ENCODE assay signal across 31 cellular contexts in the genomic region with DNA sequence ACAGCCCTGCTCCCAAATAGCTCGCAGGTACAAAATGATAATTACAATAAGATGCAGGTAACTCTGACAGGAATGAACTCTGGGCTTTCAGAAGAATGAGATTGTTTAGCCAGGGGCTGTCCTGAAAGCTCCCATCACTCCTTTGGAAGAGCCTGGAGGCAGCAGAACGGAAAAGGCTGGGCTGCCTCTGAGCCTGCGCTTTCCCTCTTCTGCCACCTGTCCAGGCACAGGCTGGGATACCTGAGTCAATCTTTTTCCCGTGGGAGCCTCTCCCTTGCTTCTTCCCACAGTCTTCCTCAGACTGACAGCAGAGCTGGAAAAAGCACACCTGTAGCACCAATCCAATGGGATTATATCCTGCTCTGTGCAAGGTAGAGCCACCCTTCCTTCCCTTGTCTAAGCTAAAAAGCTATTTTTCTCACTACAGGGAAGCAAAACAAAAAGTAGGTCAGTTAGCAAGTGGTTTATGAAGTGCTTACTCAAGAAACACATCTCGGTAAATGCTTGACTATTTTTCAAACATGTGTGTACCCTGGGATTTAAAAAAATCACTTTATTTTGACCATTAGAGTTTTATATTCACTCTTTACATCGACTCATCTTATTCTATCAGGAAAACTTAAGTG.
"Had no signal": no experiment of that assay in that cellular context is flagged by ENCODE, and none has a peak within 500 bp of the region (broad histone marks: within the 10 kb centered on the region; RNA-seq: fewer than 3 reads in every experiment).

No MANE protein-coding gene starts in this region.

- H3K27ac ChIP-seq: ascending aorta, cardiac muscle cell, esophagus squamous epithelium, parathyroid adenoma, psoas muscle, stomach, thyroid gland, upper lobe of left lung had no signal

- H3K4me3 Mint-ChIP-seq: activated CD4-positive, alpha-beta memory T cell treated with anti-CD3 and anti-CD28 coated beads, Interleukin-2, amount 10 ng/mL, durations not matched to agents 7 days and 5 days; activated CD4-positive, alpha-beta T cell treated with anti-CD3 and anti-CD28 coated beads, Interleukin-2, amount 10 ng/mL, durations not matched to agents 7 days and 5 days; activated naive CD4-positive, alpha-beta T cell treated with anti-CD3 and anti-CD28 coated beads, Interleukin-2, amount 10 ng/mL, durations not matched to agents 7 days and 5 days; activated naive CD8-positive, alpha-beta T cell treated with anti-CD3 and anti-CD28 coated beads, Interleukin-2, amount 10 ng/mL, durations not matched to agents 7 days and 5 days; activated T-cell treated with anti-CD3 and anti-CD28 coated beads, Interleukin-2, amount 50 U/mL, for 24 hours; brain; endodermal cell; memory B cell; naive thymus-derived CD4-positive, alpha-beta T cell; neural crest cell; stimulated activated naive B cell treated with anti-CD40 and anti-IgM and Interleukin-4, amounts not matched to agents 10 μg/mL and 1 μg/mL and 100 μg/mL, for 72 hours; T-helper 1 cell treated with Interleukin-12 subunit alpha and Interleukin-12 subunit beta and Interleukin-4 antibody, amounts not matched to agents 30 μg/mL and 1 μg/mL, for 36 hours had no signal

- ATAC-seq: left colon; naive thymus-derived CD4-positive, alpha-beta T cell; psoas muscle; stimulated activated naive B cell treated with anti-CD40 and anti-IgM and Interleukin-4, amounts not matched to agents 10 μg/mL and 1 μg/mL and 100 μg/mL, for 72 hours had no signal

- H3K27ac Mint-ChIP-seq: activated CD4-positive, alpha-beta memory T cell treated with anti-CD3 and anti-CD28 coated beads, Interleukin-2, amount 10 ng/mL, durations not matched to agents 7 days and 5 days; activated CD4-positive, alpha-beta T cell treated with anti-CD3 and anti-CD28 coated beads, Interleukin-2, amount 10 ng/mL, durations not matched to agents 7 days and 5 days; activated naive CD4-positive, alpha-beta T cell treated with anti-CD3 and anti-CD28 coated beads, Interleukin-2, amount 10 ng/mL, durations not matched to agents 7 days and 5 days; activated naive CD8-positive, alpha-beta T cell treated with anti-CD3 and anti-CD28 coated beads, Interleukin-2, amount 10 ng/mL, durations not matched to agents 7 days and 5 days; activated T-cell treated with anti-CD3 and anti-CD28 coated beads, Interleukin-2, amount 50 U/mL, for 24 hours; brain; endodermal cell; memory B cell; naive thymus-derived CD4-positive, alpha-beta T cell; stimulated activated naive B cell treated with anti-CD40 and anti-IgM and Interleukin-4, amounts not matched to agents 10 μg/mL and 1 μg/mL and 100 μg/mL, for 72 hours; T-helper 1 cell treated with Interleukin-12 subunit alpha and Interleukin-12 subunit beta and Interleukin-4 antibody, amounts not matched to agents 30 μg/mL and 1 μg/mL, for 36 hours had no signal

- H3K79me2 ChIP-seq: parathyroid adenoma had no signal

- H3K4me1 ChIP-seq: esophagus squamous epithelium, parathyroid adenoma, psoas muscle, stomach had no signal

- DNase-seq: activated CD4-positive, alpha-beta memory T cell treated with anti-CD3 and anti-CD28 coated beads, Interleukin-2, amount 10 ng/mL, durations not matched to agents 7 days and 5 days; activated CD4-positive, alpha-beta T cell treated with anti-CD3 and anti-CD28 coated beads for 1 hour; activated CD4-positive, alpha-beta T cell treated with anti-CD3 and anti-CD28 coated beads, Interleukin-2, amount 10 ng/mL, durations not matched to agents 7 days and 5 days; activated CD8-positive, alpha-beta memory T cell treated with anti-CD3 and anti-CD28 coated beads, Interleukin-2, amount 50 U/mL, for 48 hours; activated gamma-delta T cell; activated naive CD4-positive, alpha-beta T cell treated with anti-CD3 and anti-CD28 coated beads, Interleukin-2, amount 10 ng/mL, durations not matched to agents 7 days and 5 days; activated naive CD8-positive, alpha-beta T cell treated with anti-CD3 and anti-CD28 coated beads, Interleukin-2, amount 10 ng/mL, durations not matched to agents 7 days and 5 days; activated T-cell treated with anti-CD3 and anti-CD28 coated beads, Interleukin-2, amount 50 U/mL, for 24 hours; cortex of kidney; endodermal cell; esophagus squamous epithelium; glutamatergic neuron; left colon; midbrain; naive thymus-derived CD4-positive, alpha-beta T cell; occipital lobe; psoas muscle; stimulated activated CD4-positive, alpha-beta T cell treated with anti-CD3 and anti-CD28 coated beads, Interleukin-15, amount 100 ng/mL, for 24 hours; stimulated activated CD4-positive, alpha-beta T cell treated with anti-CD3 and anti-CD28 coated beads, Interleukin-2, amount 100 ng/mL, for 24 hours; stimulated activated naive B cell treated with anti-CD40 and anti-IgM and Interleukin-4, amounts not matched to agents 10 μg/mL and 1 μg/mL and 100 μg/mL, for 72 hours; stomach; T-helper 9 cell; thyroid gland; upper lobe of left lung had no signal

- H3K9me3 ChIP-seq: ascending aorta, esophagus squamous epithelium, thyroid gland, upper lobe of left lung had no signal

- H3K4me3 ChIP-seq: ascending aorta, cardiac muscle cell, esophagus squamous epithelium, psoas muscle, stomach, thyroid gland, upper lobe of left lung had no signal

- H3K27me3 Mint-ChIP-seq: activated T-cell treated with anti-CD3 and anti-CD28 coated beads, Interleukin-2, amount 50 U/mL, for 24 hours had no signal

- H3K4me1 Mint-ChIP-seq: activated CD4-positive, alpha-beta T cell treated with anti-CD3 and anti-CD28 coated beads, Interleukin-2, amount 10 ng/mL, durations not matched to agents 7 days and 5 days; activated naive CD4-positive, alpha-beta T cell treated with anti-CD3 and anti-CD28 coated beads, Interleukin-2, amount 10 ng/mL, durations not matched to agents 7 days and 5 days; activated naive CD8-positive, alpha-beta T cell treated with anti-CD3 and anti-CD28 coated beads, Interleukin-2, amount 10 ng/mL, durations not matched to agents 7 days and 5 days; brain; endodermal cell; memory B cell; neural crest cell; stimulated activated naive B cell treated with anti-CD40 and anti-IgM and Interleukin-4, amounts not matched to agents 10 μg/mL and 1 μg/mL and 100 μg/mL, for 72 hours had no signal

- H2AFZ ChIP-seq: parathyroid adenoma had no signal

- H3K36me3 ChIP-seq: ascending aorta, cardiac muscle cell, esophagus squamous epithelium, stomach, thyroid gland, upper lobe of left lung had no signal

- H3K27me3 ChIP-seq: ascending aorta, cardiac muscle cell, stomach, thyroid gland, upper lobe of left lung had no signal

- H3K36me3 Mint-ChIP-seq: activated naive CD4-positive, alpha-beta T cell treated with anti-CD3 and anti-CD28 coated beads, Interleukin-2, amount 10 ng/mL, durations not matched to agents 7 days and 5 days; brain; memory B cell; naive thymus-derived CD4-positive, alpha-beta T cell; stimulated activated naive B cell treated with anti-CD40 and anti-IgM and Interleukin-4, amounts not matched to agents 10 μg/mL and 1 μg/mL and 100 μg/mL, for 72 hours had no signal
